In genomic region chr3:149487598-149488197, GRCh38 we compare ENCODE assay signal across 1 cellular context.
TF ChIP-seq lines count a peak whose summit lies in the region.

No MANE protein-coding gene starts in this region.

TF ChIP-seq in GM23338, 12 proteins besides CTCF, POLR2A, EP300 and RAD21 (continued from another document):
- no peak for TF ChIP-seq ZNF331 (CRISPR knock-in tag; IDR thresholded peaks at IDR 0.05; ENCODE audit: low read depth)
- no peak for TF ChIP-seq EZH2 (IDR thresholded peaks at IDR 0.05; ENCODE audit: low read depth, unreplicated experiment)
